In the genomic region with DNA sequence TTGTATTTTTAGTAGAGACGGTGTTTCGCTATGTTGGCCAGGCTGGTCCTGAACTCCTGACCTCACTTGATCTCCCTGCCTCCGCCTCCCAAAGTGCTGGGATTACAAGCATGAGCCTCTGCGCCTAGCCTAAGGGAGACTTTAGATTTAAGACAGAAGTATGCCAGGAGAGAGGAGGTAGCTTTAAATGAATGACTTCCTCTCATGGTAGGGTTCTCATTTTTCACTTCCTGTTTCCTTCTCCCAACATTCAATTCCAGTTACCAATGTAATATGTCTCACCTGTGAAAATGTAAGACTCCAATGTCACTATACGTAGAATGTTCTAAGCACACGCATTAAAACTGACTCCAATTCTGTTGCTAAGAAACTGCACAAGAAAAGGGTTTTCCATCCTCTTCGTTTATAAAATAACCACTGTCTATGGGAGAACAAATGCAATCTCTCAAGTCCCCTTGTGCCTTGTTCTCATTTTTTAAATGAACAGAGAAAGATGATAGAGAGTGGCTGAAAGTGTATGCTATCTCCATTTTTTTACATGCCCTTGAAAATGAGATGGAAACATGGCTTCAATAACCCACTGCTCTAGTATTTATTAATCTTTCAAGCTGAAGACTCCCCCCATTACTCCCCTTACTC, we compare ENCODE assay signal across 13 cellular contexts.
DNase-seq lines count a peak whose midpoint lies in the region; ATAC-seq, FAIRE-seq and TF ChIP-seq lines count a peak whose summit lies in the region.
"Had no signal": no experiment of that assay in that cellular context is flagged by ENCODE, and none has a peak within 500 bp of the region (broad histone marks: within the 10 kb centered on the region; RNA-seq: fewer than 3 reads in every experiment).

No MANE protein-coding gene starts in this region.

- no peaks in the 10 kb centered on the region for H3K9me3 ChIP-seq in keratinocyte (ENCODE audit: control insufficient read depth, low read depth, low read length)
- no peaks in the 10 kb centered on the region for H3K9me3 ChIP-seq in PC-3 (ENCODE audit: low read length)
- H3K9me3 ChIP-seq in MG63 = no peaks in the 10 kb centered on the region

- H3K9me2 ChIP-seq in PC-3 (replicated peaks; ENCODE audit: low read length) = no peaks in the 10 kb centered on the region

- POLR2A ChIA-PET in PC-3 (lab: Charles Lee; ENCODE audit: unreplicated experiment) = no interaction called here

- CTCF ChIA-PET in PC-3 (lab: Charles Lee) = interaction anchor here (0.7 kb wide), 1 partner anchor 58 kb away, joined by 4 read pairs; no protein-coding TSS in a partner anchor

- ATAC-seq in PC-3 = no peak
- ATAC-seq: activated T-cell treated with anti-CD3 and anti-CD28 coated beads, Interleukin-2, amount 50 U/mL, for 72 hours; T-cell had no signal

- dilution Hi-C loops in keratinocyte (cut with MboI; ENCODE audit: extremely low pct_ligation_motif_present, low sequenced_read_pairs) = no loop called here

- no peaks in the 10 kb centered on the region for H3K9me1 ChIP-seq in keratinocyte (ENCODE audit: control insufficient read depth, extremely low read depth, insufficient read depth, low read length)

- H3K36me3 Mint-ChIP-seq in activated naive CD8-positive, alpha-beta T cell = peaks cover 15% of the 10 kb centered on the region
- peaks cover 11% of the 10 kb centered on the region for H3K36me3 Mint-ChIP-seq in activated naive CD8-positive, alpha-beta T cell treated with anti-CD3 and anti-CD28 coated beads for 36 hours

- no TSS peak for BruUV-seq in PC-3 (replicated peaks; lab: Mats Ljungman, UMichigan)

- no peak for TF ChIP-seq POLR2A in erythroblast (IDR thresholded peaks at IDR 0.05; ENCODE audit: low read length)

- H3K27me3 ChIP-seq in keratinocyte (ENCODE audit: control insufficient read depth, extremely low read depth, insufficient read depth, low read length) = no peaks in the 10 kb centered on the region
- H3K27me3 ChIP-seq in PC-3 (ENCODE audit: low read length) = no peaks in the 10 kb centered on the region
- no peaks in the 10 kb centered on the region for H3K27me3 ChIP-seq in MG63

- no peak for TF ChIP-seq CTCF in keratinocyte (optimal IDR thresholded peaks at IDR 0.05 in 1 of 3, IDR thresholded peaks at IDR 0.05 in 1 of 3, conservative IDR thresholded peaks at IDR 0.05 in 1 of 3; ENCODE audit: extremely low read depth in 1 of 3, insufficient read depth in 2 of 3, low read length in 3 of 3)
- TF ChIP-seq CTCF in PC-3 (conservative IDR thresholded peaks at IDR 0.05; ENCODE audit: low read depth, low read length) = no peak

- no peak overlapping the region for H3K4me2 ChIP-seq in keratinocyte (ENCODE audit: control insufficient read depth, extremely low read depth, insufficient read depth, low read depth, low read length)
- H3K4me2 ChIP-seq in PC-3 (ENCODE audit: low read length) = no peak overlapping the region

- no peaks in the 10 kb centered on the region for H3K27me3 Mint-ChIP-seq in activated naive CD8-positive, alpha-beta T cell
- no peaks in the 10 kb centered on the region for H3K27me3 Mint-ChIP-seq in activated naive CD8-positive, alpha-beta T cell treated with anti-CD3 and anti-CD28 coated beads for 36 hours
- H3K27me3 Mint-ChIP-seq: T-cell had no signal

- H3K27ac ChIP-seq in keratinocyte (ENCODE audit: control insufficient read depth, insufficient read depth, low read length) (no peak overlapping the region), PC-3 (ENCODE audit: low read length) (no peak overlapping the region)

- H3K79me2 ChIP-seq in keratinocyte (ENCODE audit: control insufficient read depth, insufficient read depth, low read length) (no peaks in the 10 kb centered on the region), PC-3 (ENCODE audit: low read length) (no peaks in the 10 kb centered on the region)

- no peaks in the 10 kb centered on the region for H3F3A ChIP-seq in PC-3 (ENCODE audit: low read length, unreplicated experiment)

- H3K9me3 Mint-ChIP-seq in activated naive CD8-positive, alpha-beta T cell (ENCODE audit: low read depth) = no peaks in the 10 kb centered on the region
- no peaks in the 10 kb centered on the region for H3K9me3 Mint-ChIP-seq in activated naive CD8-positive, alpha-beta T cell treated with anti-CD3 and anti-CD28 coated beads for 36 hours
- H3K9me3 Mint-ChIP-seq: activated T-cell treated with anti-CD3 and anti-CD28 coated beads, Interleukin-2, amount 50 U/mL, for 72 hours; T-cell had no signal

- H3K36me3 ChIP-seq in keratinocyte (ENCODE audit: control insufficient read depth in 2 of 2, extremely low read depth in 1 of 2, insufficient read depth in 2 of 2, low read length in 2 of 2) = peaks cover 0 to 3% of the 10 kb centered on the region in 2 experiments
- no peaks in the 10 kb centered on the region for H3K36me3 ChIP-seq in PC-3 (ENCODE audit: low read depth, low read length)
- H3K36me3 ChIP-seq in MG63 = no peaks in the 10 kb centered on the region

- DNase-seq in activated naive CD8-positive, alpha-beta T cell treated with anti-CD3 and anti-CD28 coated beads for 36 hours = no peak
- DNase-seq in SKM-1 (lab: John Stamatoyannopoulos, UW; ENCODE audit: unreplicated experiment) (peak; percentile 14), keratinocyte (ENCODE audit: low read depth, low spot score) (no peak), erythroblast (lab: John Stamatoyannopoulos, UW) (no peak), PC-3 (no peak), MG63 (no peak), LoVo (ENCODE audit: low spot score) (no peak)
- DNase-seq: activated CD4-positive, alpha-beta T cell treated with anti-CD3 and anti-CD28 coated beads, Interleukin-2, amount 50 U/mL, for 1 hour; activated T-cell treated with anti-CD3 and anti-CD28 coated beads, Interleukin-2, amount 50 U/mL, for 72 hours; amygdala; NCI-H2081; T-cell had no signal

- intact Hi-C loops in PC-3 (cut with micrococcal nuclease) = loop anchor here (5.0 kb wide), 1 partner anchor 244 kb away; no protein-coding TSS in a partner anchor

- H3K9ac ChIP-seq in keratinocyte (ENCODE audit: control insufficient read depth, extremely low read depth, insufficient read depth, low read length) (no peak overlapping the region), PC-3 (ENCODE audit: low read length) (no peak overlapping the region)

- peak overlapping the region; percentile 28 for H3K27ac Mint-ChIP-seq in activated naive CD8-positive, alpha-beta T cell
- H3K27ac Mint-ChIP-seq in activated naive CD8-positive, alpha-beta T cell treated with anti-CD3 and anti-CD28 coated beads for 36 hours = no peak overlapping the region
- H3K27ac Mint-ChIP-seq: activated T-cell treated with anti-CD3 and anti-CD28 coated beads, Interleukin-2, amount 50 U/mL, for 72 hours; T-cell had no signal

- no peak overlapping the region for H3K4me3 Mint-ChIP-seq in activated naive CD8-positive, alpha-beta T cell
- no peak overlapping the region for H3K4me3 Mint-ChIP-seq in activated naive CD8-positive, alpha-beta T cell treated with anti-CD3 and anti-CD28 coated beads for 36 hours
- H3K4me3 Mint-ChIP-seq: activated T-cell treated with anti-CD3 and anti-CD28 coated beads, Interleukin-2, amount 50 U/mL, for 72 hours; T-cell had no signal

- FAIRE-seq in keratinocyte (lab: Jason Lieb, UNC) = no peak

- peak overlapping the region; percentile 11 for H2AFZ ChIP-seq in keratinocyte (ENCODE audit: control insufficient read depth, low read length)
- H2AFZ ChIP-seq in PC-3 (ENCODE audit: low read length) = no peak overlapping the region

- H3K4me3 ChIP-seq in keratinocyte (ENCODE audit: control insufficient read depth in 2 of 3, extremely low read depth in 1 of 3, insufficient read depth in 2 of 3, low read depth in 1 of 3, low read length in 3 of 3) = no peak overlapping the region
- no peak overlapping the region for H3K4me3 ChIP-seq in PC-3 (ENCODE audit: low read length)
- H3K4me3 ChIP-seq in MG63 = no peak overlapping the region

- H4K20me1 ChIP-seq in keratinocyte (ENCODE audit: control insufficient read depth, extremely low read depth, insufficient read depth, low read length) (no peaks in the 10 kb centered on the region), PC-3 (ENCODE audit: low read length) (no peaks in the 10 kb centered on the region)

- H3K4me1 ChIP-seq in keratinocyte (ENCODE audit: control insufficient read depth, extremely low read depth, insufficient read depth, low read length) = peaks cover 23% of the 10 kb centered on the region
- H3K4me1 ChIP-seq in PC-3 (ENCODE audit: insufficient read depth, low read length) = peaks cover 12% of the 10 kb centered on the region

- H3K4me1 Mint-ChIP-seq in activated naive CD8-positive, alpha-beta T cell (ENCODE audit: low read depth) = peaks cover 39% of the 10 kb centered on the region
- peaks cover 34% of the 10 kb centered on the region for H3K4me1 Mint-ChIP-seq in activated naive CD8-positive, alpha-beta T cell treated with anti-CD3 and anti-CD28 coated beads for 36 hours
